Comparison of ENCODE assay signal across 9 cellular contexts in genomic region chr2:181430406-181431199, GRCh38. TPM values are rescaled to one million over a fixed set of nuclear protein-coding genes. Genes with fewer than 3 reads are reported as not detected.
DNase-seq lines count a peak whose midpoint lies in the region; ATAC-seq and TF ChIP-seq lines count a peak whose summit lies in the region.
"Had no signal": no experiment of that assay in that cellular context is flagged by ENCODE, and none has a peak within 500 bp of the region (broad histone marks: within the 10 kb centered on the region; RNA-seq: fewer than 3 reads in every experiment).

No MANE protein-coding gene starts in this region.

- H3K4ac ChIP-seq in IMR-90 (ENCODE audit: low read depth, low read length), result no peak overlapping the region

- no peak for DNase-seq in GM06990 (ENCODE audit: extremely low read depth, insufficient read length)
- DNase-seq in IMR-90, result peak; percentile 2
- DNase-seq in activated B cell treated with CpG ODN at 0.5 μM for 24 hours, result no peak
- DNase-seq in myocyte (ENCODE audit: low read depth), result peak; percentile 51
- DNase-seq in activated CD4-positive, CD25-positive, alpha-beta regulatory T cell treated with anti-CD3 and anti-CD28 coated beads, Interleukin-2, amount 50 U/mL, for 72 hours, result no peak
- no peak for DNase-seq in T-helper 9 cell

- H3K9ac ChIP-seq in IMR-90 (ENCODE audit: low read depth, low read length), result no peak overlapping the region

- H3K9me3 Mint-ChIP-seq in activated B cell treated with CpG ODN at 0.5 μM for 24 hours, result peaks cover 6% of the 10 kb centered on the region

- H3K27ac ChIP-seq in IMR-90 (ENCODE audit: insufficient read depth, low read length), result no peak overlapping the region
- H3K27ac ChIP-seq: SJSA1 had no signal

- H2BK5ac ChIP-seq in IMR-90 (ENCODE audit: low read depth, low read length, poor library complexity, severe bottlenecking), result no peak overlapping the region

- H2BK20ac ChIP-seq in IMR-90 (ENCODE audit: low read depth, low read length), result no peak overlapping the region

- no peaks in the 10 kb centered on the region for H3K9me1 ChIP-seq in IMR-90 (ENCODE audit: insufficient read depth, low read length)

- H3K4me3 ChIP-seq in GM06990 (replicated peaks; ENCODE audit: low read depth, low read length) (no peak overlapping the region), IMR-90 (ENCODE audit: insufficient read depth, low read depth, low read length) (no peak overlapping the region)
- H3K4me3 ChIP-seq: SJSA1 had no signal

- POLR2A ChIA-PET in IMR-90 (lab: Charles Lee; ENCODE audit: unreplicated experiment) (no interaction called here), activated B cell treated with CpG ODN at 0.5 μM for 24 hours (lab: Charles Lee) (interaction anchor here (0.6 to 1.3 kb wide), 3 partner anchors 27 to 127 kb away, joined by 3 to 6 read pairs (median 5); partner anchors contain the start of gene ITGA4)

- H3K23ac ChIP-seq in IMR-90 (ENCODE audit: low read depth, low read length), result no peak overlapping the region

- no peaks in the 10 kb centered on the region for H3K36me3 Mint-ChIP-seq in activated B cell treated with CpG ODN at 0.5 μM for 24 hours (ENCODE audit: low read depth)

- ATAC-seq in IMR-90 (ENCODE audit: low read depth) (no peak), activated B cell treated with CpG ODN at 0.5 μM for 24 hours (ENCODE audit: low read depth) (peak; percentile 92), GM21515 (IDR thresholded peaks at IDR 0.05; ENCODE audit: unreplicated experiment) (no peak), HG03095 (IDR thresholded peaks at IDR 0.05; ENCODE audit: unreplicated experiment) (no peak)

- H3K27ac Mint-ChIP-seq in activated B cell treated with CpG ODN at 0.5 μM for 24 hours, result peak overlapping the region; percentile 82

- H2BK15ac ChIP-seq in IMR-90 (ENCODE audit: low read depth, low read length), result no peak overlapping the region

- no peak overlapping the region for H2AK5ac ChIP-seq in IMR-90 (ENCODE audit: low read depth, low read length)

- H3K36me3 ChIP-seq in GM06990 (ENCODE audit: control insufficient read depth, insufficient read depth, low read length) (no peaks in the 10 kb centered on the region), IMR-90 (ENCODE audit: control insufficient read depth, insufficient read depth, low read length) (no peaks in the 10 kb centered on the region)
- H3K36me3 ChIP-seq: SJSA1 had no signal

- no peak overlapping the region for H4K5ac ChIP-seq in IMR-90 (ENCODE audit: low read depth, low read length)

- H3K18ac ChIP-seq in IMR-90 (ENCODE audit: low read depth, low read length), result no peak overlapping the region

- H3K9me3 ChIP-seq in IMR-90 (ENCODE audit: control insufficient read depth, insufficient read depth, low read length), result no peaks in the 10 kb centered on the region
- H3K9me3 ChIP-seq: SJSA1 had no signal

- no peak overlapping the region for H4K8ac ChIP-seq in IMR-90 (ENCODE audit: low read depth in 2 of 2, low read length in 2 of 2)

- H3K27me3 ChIP-seq in GM06990 (replicated peaks; ENCODE audit: control insufficient read depth, insufficient read depth, low read length) (no peaks in the 10 kb centered on the region), IMR-90 (ENCODE audit: control insufficient read depth, insufficient read depth, low read length) (no peaks in the 10 kb centered on the region)
- H3K27me3 ChIP-seq: SJSA1 had no signal

- H3K56ac ChIP-seq in IMR-90 (ENCODE audit: extremely low read depth, insufficient read depth, low read length), result no peak overlapping the region

- dilution Hi-C loops in IMR-90 (cut with HindIII; ENCODE audit: low sequenced_read_pairs, unreplicated experiment), result no loop called here

- no peaks in the 10 kb centered on the region for H4K20me1 ChIP-seq in IMR-90 (ENCODE audit: insufficient read depth, low read length)

- TF ChIP-seq CTCF in GM06990 (IDR thresholded peaks at IDR 0.05; ENCODE audit: insufficient read depth, low read length, poor library complexity, severe bottlenecking) (peak; percentile 46), IMR-90 (conservative IDR thresholded peaks at IDR 0.05; ENCODE audit: low read depth, low read length) (peak; percentile 40), activated B cell treated with CpG ODN at 0.5 μM for 24 hours (IDR thresholded peaks at IDR 0.05) (no peak)

- H3K79me1 ChIP-seq in IMR-90 (ENCODE audit: low read depth in 1 of 2, low read length in 2 of 2), result no peaks in the 10 kb centered on the region

- no peak overlapping the region for H3K4me2 ChIP-seq in IMR-90 (ENCODE audit: low read depth, low read length)

- no peak for TF ChIP-seq POLR2A in IMR-90 (IDR thresholded peaks at IDR 0.05; ENCODE audit: low read depth, low read length)

- no peak overlapping the region for H3K14ac ChIP-seq in IMR-90 (replicated peaks; ENCODE audit: low read depth, low read length)

- no peak overlapping the region for H4K91ac ChIP-seq in IMR-90 (ENCODE audit: insufficient read depth, low read depth, low read length)

- no peaks in the 10 kb centered on the region for H3K4me1 ChIP-seq in IMR-90 (ENCODE audit: control insufficient read depth, insufficient read depth, low read length)
- H3K4me1 ChIP-seq: SJSA1 had no signal

- no peak overlapping the region for H2AFZ ChIP-seq in IMR-90 (replicated peaks; ENCODE audit: low read length, poor library complexity)

- H3K27me3 Mint-ChIP-seq in activated B cell treated with CpG ODN at 0.5 μM for 24 hours, result no peaks in the 10 kb centered on the region

- BruUV-seq in IMR-90 (replicated peaks; lab: Mats Ljungman, UMichigan), result no TSS peak

- intact Hi-C loops in IMR-90 (cut with micrococcal nuclease) (no loop called here), activated B cell treated with CpG ODN at 0.5 μM for 24 hours (cut with micrococcal nuclease) (loop anchor here (1.0 to 2.0 kb wide), 5 partner anchors 9 to 126 kb away; no protein-coding TSS in a partner anchor)

- 71% methylated on average over 1 of the region's 3 CpGs; no CpG with 5 or more reads in 1 of the 2 experiments for WGBS in IMR-90 (ENCODE audit: extremely low coverage in 2 of 2, insufficient read length in 1 of 2), 2 experiments

- peaks cover 16% of the 10 kb centered on the region for H3K4me1 Mint-ChIP-seq in activated B cell treated with CpG ODN at 0.5 μM for 24 hours

- no peak overlapping the region for H2BK120ac ChIP-seq in IMR-90 (ENCODE audit: low read depth, low read length)

- H3K4me3 Mint-ChIP-seq in activated B cell treated with CpG ODN at 0.5 μM for 24 hours, result no peak overlapping the region

- in situ Hi-C loops in IMR-90 (cut with MboI; ENCODE audit: low sequenced_read_pairs), result no loop called here

- CTCF ChIA-PET in IMR-90 (lab: Yijun Ruan, JAX), result no interaction called here
- CTCF ChIA-PET in activated B cell treated with CpG ODN at 0.5 μM for 24 hours (lab: Charles Lee), result interaction anchor here (0.8 to 2.5 kb wide), 7 partner anchors 9 to 126 kb away, joined by 3 to 11 read pairs (median 6); partner anchors contain the start of gene ITGA4

- no peak for TF ChIP-seq RAD21 in IMR-90 (IDR thresholded peaks at IDR 0.05; ENCODE audit: low read length)

- H2AK9ac ChIP-seq in IMR-90 (replicated peaks; ENCODE audit: low read depth, low read length, poor library complexity), result no peak overlapping the region

TF ChIP-seq in IMR-90, 13 proteins besides CTCF, POLR2A, EP300 and RAD21:
- TF ChIP-seq CEBPB (IDR thresholded peaks at IDR 0.05; ENCODE audit: low read depth, low read length) (no peak), MAFK (IDR thresholded peaks at IDR 0.05; ENCODE audit: low read depth, low read length) (no peak), FOS (IDR thresholded peaks at IDR 0.05; ENCODE audit: low read depth, low read length) (no peak), MXI1 (IDR thresholded peaks at IDR 0.05; ENCODE audit: borderline replicate concordance, low read depth, low read length) (no peak), SMC3 (IDR thresholded peaks at IDR 0.05; ENCODE audit: low read depth, low read length) (no peak; the same call in 1 of the 2 replicates)
TF ChIP-seq in IMR-90: peak in this region for 0.

RNA-seq across cellular contexts. Expression of gene ITGA4, which starts 26.6 kb away (rescaled TPM):
- total RNA-seq in IMR-90 (2012; rRNA removed) (13.6 and 20.6 TPM in 2 replicates), activated B cell treated with CpG ODN at 0.5 μM for 24 hours (89.2 and 104 TPM in 2 replicates), myocyte (14.4 and 31.9 TPM in 2 replicates)
- polyA plus RNA-seq in IMR-90 (2012; rRNA removed), result 5.8 and 6.9 TPM in 2 replicates
- 1.9 and 4.0 TPM in 2 replicates for polyA plus RNA-seq in IMR-90 (2012; cell fraction: cytosol; rRNA removed)
- polyA plus RNA-seq in IMR-90 (2012; cell fraction: nucleus; rRNA removed; ENCODE audit: low replicate concordance), result 3.8 and 4.1 TPM in 2 replicates
- 23.2 TPM for polyA plus RNA-seq in myocyte (2012)

Comparison
In these comparisons a context has a peak if more than half of its experiments do, and no peak if none do; other contexts are left out.
1. DNase-seq: peak in IMR-90 (single experiment) and myocyte (single experiment); none in GM06990 (single experiment), activated B cell treated with CpG ODN at 0.5 μM for 24 hours (single experiment), activated CD4-positive, CD25-positive, alpha-beta regulatory T cell treated with anti-CD3 and anti-CD28 coated beads, Interleukin-2, amount 50 U/mL, for 72 hours (single experiment) and T-helper 9 cell (single experiment).